Comparison of ENCODE assay signal across 8 cellular contexts in the genomic region with DNA sequence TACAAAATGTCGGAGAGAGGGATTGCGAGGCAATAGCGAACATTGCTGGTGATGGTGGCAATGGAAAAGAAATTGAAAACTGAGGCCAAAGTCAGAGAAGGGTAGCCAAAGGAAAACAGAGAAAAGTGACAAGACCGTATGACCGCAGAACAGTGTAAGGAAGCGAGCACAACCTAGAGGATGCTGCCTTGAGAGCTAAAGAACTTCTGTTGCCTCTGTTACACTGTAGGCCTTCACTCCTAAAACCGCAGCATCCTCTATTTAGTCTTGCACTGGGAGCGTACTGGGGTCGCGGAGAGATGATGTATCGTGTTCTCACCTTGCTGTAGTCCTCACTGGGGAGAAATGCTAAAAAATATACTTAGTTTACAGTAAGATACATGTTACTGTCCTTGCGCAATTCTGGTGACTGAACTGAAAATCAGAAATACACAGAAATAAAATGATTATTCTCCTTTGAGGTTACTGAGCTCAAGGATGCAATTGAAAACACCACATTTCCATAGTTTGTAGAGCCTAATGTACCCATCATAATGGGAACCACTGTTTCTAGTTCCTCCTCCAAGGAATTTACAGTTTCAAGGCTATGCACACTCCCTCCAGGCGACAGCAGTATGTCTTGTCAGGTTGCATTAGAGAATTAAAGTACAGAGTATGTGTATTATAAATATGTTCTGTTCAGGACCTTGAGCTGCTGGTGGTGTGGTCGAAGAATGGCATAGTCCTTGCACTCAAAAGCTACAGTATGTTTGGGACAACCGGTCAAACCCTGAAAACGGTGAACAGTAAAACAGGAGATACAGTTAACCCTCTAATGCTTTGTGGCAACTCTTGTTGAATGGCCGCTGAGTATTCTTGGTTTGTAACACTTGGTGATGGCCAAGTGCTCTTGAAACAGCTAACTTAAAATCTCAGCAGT. TPM values are rescaled to one million over a fixed set of nuclear protein-coding genes. Genes with fewer than 3 reads are reported as not detected.
A peak's percentile ranks its signal among the peaks of the same experiment; 100 is the strongest.
DNase-seq lines count a peak whose midpoint lies in the region; TF ChIP-seq lines count a peak whose summit lies in the region.

No MANE protein-coding gene starts in this region.

- H3K4me3 ChIP-seq in AG04449 (ENCODE audit: low read depth, low read length) (peak overlapping the region; percentile 81), GM12864 (ENCODE audit: low read depth, low read length) (peak overlapping the region; percentile 94), PC-9 (peak overlapping the region; percentile 91), mesenchymal stem cell (ENCODE audit: insufficient read depth in 1 of 2, low read depth in 1 of 2, low read length in 2 of 2) (peak overlapping the region; percentile 92 to 93), urinary bladder (ENCODE audit: low read depth, low read length) (peak overlapping the region; percentile 94)

- H3K36me3 ChIP-seq in PC-9 (ENCODE audit: low read depth) (no peaks in the 10 kb centered on the region), mesenchymal stem cell (ENCODE audit: control insufficient read depth in 1 of 2, insufficient read depth in 2 of 2, low read depth in 1 of 2, low read length in 2 of 2) (no peaks in the 10 kb centered on the region), urinary bladder (ENCODE audit: insufficient read depth) (no peaks in the 10 kb centered on the region)

- H3K9ac ChIP-seq in mesenchymal stem cell (ENCODE audit: low read length), result peak overlapping the region; percentile 94

- H3K27ac Mint-ChIP-seq in chondrocyte (ENCODE audit: unreplicated experiment), result peak overlapping the region; percentile 99

- 6% methylated on average over 12 of the region's 17 CpGs for WGBS in mesenchymal stem cell
- WGBS in urinary bladder, result 6% methylated on average over 17 of the region's 17 CpGs

- no peaks in the 10 kb centered on the region for H4K20me1 ChIP-seq in PC-9 (ENCODE audit: insufficient read depth)

- peaks cover 1% of the 10 kb centered on the region for H3K79me1 ChIP-seq in mesenchymal stem cell (replicated peaks; ENCODE audit: low read length, poor library complexity, severe bottlenecking)

- no TSS peak for BruUV-seq in PC-9 (replicated peaks; lab: Mats Ljungman, UMichigan)

- peaks cover 60% of the 10 kb centered on the region for H3K79me2 ChIP-seq in PC-9 (ENCODE audit: low read depth)

- H2AK5ac ChIP-seq in mesenchymal stem cell (ENCODE audit: low read length, severe bottlenecking), result no peak overlapping the region

- no peak overlapping the region for H3K23ac ChIP-seq in mesenchymal stem cell (ENCODE audit: low read length in 2 of 2)

- no peaks in the 10 kb centered on the region for H3K27me3 Mint-ChIP-seq in chondrocyte (ENCODE audit: low read depth)

- H3K9me3 Mint-ChIP-seq in chondrocyte (ENCODE audit: low read depth), result no peaks in the 10 kb centered on the region

- H4K8ac ChIP-seq in mesenchymal stem cell (ENCODE audit: low read length), result no peak overlapping the region

- no peak overlapping the region for H2BK12ac ChIP-seq in mesenchymal stem cell (ENCODE audit: low read length in 2 of 2)

- H3K9me3 ChIP-seq in PC-9 (ENCODE audit: insufficient read depth, low read depth), result no peaks in the 10 kb centered on the region
- no peaks in the 10 kb centered on the region for H3K9me3 ChIP-seq in mesenchymal stem cell (ENCODE audit: control insufficient read depth, low read length)

- H3K4ac ChIP-seq in mesenchymal stem cell (ENCODE audit: low read depth in 1 of 2, low read length in 2 of 2), result peak overlapping the region in 1 of 2 experiments; percentile 85

- H3K4me2 ChIP-seq in PC-9 (peak overlapping the region; percentile 100), mesenchymal stem cell (ENCODE audit: low read length, poor library complexity, severe bottlenecking) (peak overlapping the region; percentile 60)

- H3K4me3 Mint-ChIP-seq in chondrocyte (ENCODE audit: unreplicated experiment), result peak overlapping the region; percentile 99

- H3K27ac ChIP-seq in PC-9 (peak overlapping the region; percentile 81), mesenchymal stem cell (ENCODE audit: low read length, poor library complexity, severe bottlenecking) (peak overlapping the region; percentile 80), urinary bladder (ENCODE audit: low read depth) (peak overlapping the region; percentile 77)

- TF ChIP-seq CTCF in AG04449 (IDR thresholded peaks at IDR 0.05; ENCODE audit: insufficient read depth, low read length, missing control alignments), result no peak
- TF ChIP-seq CTCF in GM12864 (IDR thresholded peaks at IDR 0.05; ENCODE audit: low read depth, low read length, missing control alignments), result no peak
- no peak for TF ChIP-seq CTCF in PC-9 (conservative IDR thresholded peaks at IDR 0.05)
- peak; percentile 23 for TF ChIP-seq CTCF in chondrocyte (IDR thresholded peaks at IDR 0.05)

- H3K14ac ChIP-seq in mesenchymal stem cell (ENCODE audit: low read length in 2 of 2), result no peak overlapping the region

- H3K4me1 ChIP-seq in PC-9 (replicated peaks; ENCODE audit: insufficient read depth) (peaks cover 34% of the 10 kb centered on the region), mesenchymal stem cell (ENCODE audit: control insufficient read depth, insufficient read depth, low read depth, low read length) (peaks cover 2% of the 10 kb centered on the region), urinary bladder (ENCODE audit: insufficient read depth) (no peaks in the 10 kb centered on the region)

- H3K36me3 Mint-ChIP-seq in chondrocyte (ENCODE audit: low read depth), result no peaks in the 10 kb centered on the region

- no peak overlapping the region for H2BK120ac ChIP-seq in mesenchymal stem cell (ENCODE audit: low read depth, low read length)

- H2BK15ac ChIP-seq in mesenchymal stem cell (ENCODE audit: low read depth, poor library complexity, severe bottlenecking), result peak overlapping the region; percentile 0

- DNase-seq in AG04449 (ENCODE audit: low read depth, low spot score) (no peak), GM12864 (ENCODE audit: low read depth) (no peak), PC-9 (no peak), chondrocyte (ENCODE audit: low spot score) (no peak), mesenchymal stem cell (no peak), cerebellum (ENCODE audit: low spot score) (no peak)
- DNase-seq in stimulated activated CD4-positive, alpha-beta T cell treated with anti-CD3 and anti-CD28 coated beads, Interleukin-4, amount 100 ng/mL, for 4 hours, result no peak

- H3K27me3 ChIP-seq in PC-9 (ENCODE audit: insufficient read depth, low read depth) (no peaks in the 10 kb centered on the region), mesenchymal stem cell (ENCODE audit: control insufficient read depth in 1 of 2, insufficient read depth in 1 of 2, low read length in 2 of 2) (no peaks in the 10 kb centered on the region)

- CTCF ChIA-PET in AG04449 (lab: Yijun Ruan, JAX), result interaction anchor here (0.7 to 1.9 kb wide), 11 partner anchors 10 to 539 kb away, joined by 3 to 9 read pairs (median 4); a partner anchor contains a TSS
- CTCF ChIA-PET in PC-9 (lab: Charles Lee), result no interaction called here

- POLR2A ChIA-PET in AG04449 (lab: Yijun Ruan, JAX), result interaction anchor here (0.5 to 3.7 kb wide), 8 partner anchors 35 to 338 kb away, joined by 3 to 30 read pairs (median 4); a partner anchor contains a TSS
- POLR2A ChIA-PET in PC-9 (lab: Charles Lee; ENCODE audit: unreplicated experiment), result interaction anchor here (0.6 to 0.7 kb wide), 4 partner anchors 14 to 396 kb away, joined by 3 to 7 read pairs (median 6); no protein-coding TSS in a partner anchor

- peak overlapping the region; percentile 1 for H2BK5ac ChIP-seq in mesenchymal stem cell (ENCODE audit: low read depth, low read length, poor library complexity, severe bottlenecking)

- H3K9me2 ChIP-seq in PC-9 (ENCODE audit: insufficient read depth), result no peaks in the 10 kb centered on the region

- intact Hi-C loops in PC-9 (cut with micrococcal nuclease; ENCODE audit: unreplicated experiment), result loop anchor here (2.0 to 10.0 kb wide), 10 partner anchors 37 to 633 kb away; no protein-coding TSS in a partner anchor

- peak overlapping the region; percentile 92 for H2AFZ ChIP-seq in PC-9
- peak overlapping the region; percentile 36 for H2AFZ ChIP-seq in mesenchymal stem cell (ENCODE audit: low read depth, low read length)

- peaks cover 9% of the 10 kb centered on the region; the same call in 1 of the 2 replicates for H3F3A ChIP-seq in PC-9 (ENCODE audit: insufficient read depth, low read depth)

- peak overlapping the region; percentile 40 to 80 for H3K18ac ChIP-seq in mesenchymal stem cell (ENCODE audit: low read depth in 1 of 2, low read length in 2 of 2)

- no peak overlapping the region for H4K91ac ChIP-seq in mesenchymal stem cell (ENCODE audit: low read length)

- peaks cover 73% of the 10 kb centered on the region for H3K4me1 Mint-ChIP-seq in chondrocyte (ENCODE audit: low read depth)

RNA-seq across cellular contexts. Expression of a gene that starts 1.3 kb away (rescaled TPM):
- 67.4 and 82.2 TPM in 2 replicates for total RNA-seq in PC-9 (2021)
- 58.3 to 73.0 TPM (median 62.7 TPM) in 3 replicates for total RNA-seq in chondrocyte
- 22.7 TPM for polyA plus RNA-seq in mesenchymal stem cell (2013, experiment 1 of 2)
- polyA plus RNA-seq in mesenchymal stem cell (2013, experiment 2 of 2), result 25.2 TPM
- total RNA-seq in urinary bladder, result 196 TPM
- 48.0 TPM for polyA plus RNA-seq in urinary bladder
- 20.4 TPM for total RNA-seq in cerebellum
